Comparison of ENCODE assay signal across 8 cellular contexts in genomic region chr19:19959151-19959799, GRCh38. TPM values are rescaled to one million over a fixed set of nuclear protein-coding genes. Genes with fewer than 3 reads are reported as not detected.
DNase-seq lines count a peak whose midpoint lies in the region; ATAC-seq and TF ChIP-seq lines count a peak whose summit lies in the region.
"Not testable (repeated sequence)": the region's sequence is repeated elsewhere in the genome, so short reads cannot be mapped to it uniquely, and the experiment has no call there.

No MANE protein-coding gene starts in this region.

- H3K9me3 ChIP-seq in esophagus muscularis mucosa; lung (ENCODE audit: control insufficient read depth in 2 of 2, insufficient read depth in 1 of 2, low read length in 1 of 2); vagina: not testable (repeated sequence)

- TF ChIP-seq POLR2A in esophagus muscularis mucosa (IDR thresholded peaks at IDR 0.05; ENCODE audit: low read depth); vagina (IDR thresholded peaks at IDR 0.05): not testable (repeated sequence)

- intact Hi-C loops in esophagus muscularis mucosa (cut with DNase I) = loop anchor here (5.0 kb wide), 1 partner anchor 427 kb away; no protein-coding TSS in a partner anchor
- intact Hi-C loops in vagina (cut with DNase I) = loop anchor here (10.0 kb wide), 1 partner anchor 414 kb away; no protein-coding TSS in a partner anchor

- not testable (repeated sequence) for H3K27ac ChIP-seq in esophagus muscularis mucosa (replicated peaks in 1 of 4); lung (ENCODE audit: low read depth in 1 of 2, low read length in 1 of 2); vagina

- not testable (repeated sequence) for H3K27me3 ChIP-seq in GM06990 (replicated peaks; ENCODE audit: control insufficient read depth, insufficient read depth, low read length); esophagus muscularis mucosa; lung (ENCODE audit: control insufficient read depth, insufficient read depth); vagina

- WGBS in esophagus muscularis mucosa = 12% methylated on average over 7 of the region's 9 CpGs
- WGBS in lung, 2 donors = 21 to 22% methylated on average over 9 of the region's 9 CpGs

- not testable (repeated sequence) for H3K36me3 ChIP-seq in GM06990 (ENCODE audit: control insufficient read depth, insufficient read depth, low read length); esophagus muscularis mucosa; lung (ENCODE audit: control insufficient read depth in 2 of 2, insufficient read depth in 2 of 2, low read length in 2 of 2); vagina

- H3K4me3 ChIP-seq in GM06990 (replicated peaks; ENCODE audit: low read depth, low read length); lung; vagina: not testable (repeated sequence)
- H3K4me3 ChIP-seq in esophagus muscularis mucosa = peak overlapping the region in 1 of 4 donors; percentile 18

- TF ChIP-seq CTCF in GM06990 (IDR thresholded peaks at IDR 0.05; ENCODE audit: insufficient read depth, low read length, poor library complexity, severe bottlenecking) (peak; percentile 61), esophagus muscularis mucosa (IDR thresholded peaks at IDR 0.05) (peak; percentile 59 to 76 (median 68)), lung (IDR thresholded peaks at IDR 0.05; ENCODE audit: control extremely low read depth, extremely low read depth) (peak; percentile 36), vagina (IDR thresholded peaks at IDR 0.05) (peak; percentile 27 to 66 (median 46))

- not testable (repeated sequence) for H3K4me1 ChIP-seq in esophagus muscularis mucosa; lung (ENCODE audit: control insufficient read depth in 2 of 2, insufficient read depth in 2 of 2, low read length in 2 of 2); vagina

- TF ChIP-seq EP300 in esophagus muscularis mucosa (IDR thresholded peaks at IDR 0.05) = not testable (repeated sequence)

- not testable (repeated sequence) for ATAC-seq in lung (ENCODE audit: insufficient read depth, low FRiP score)

- DNase-seq in GM06990 (ENCODE audit: extremely low read depth, insufficient read length) (peak; percentile 6), NCI-H2029 (lab: John Stamatoyannopoulos, UW) (peak; percentile 36), T-helper 1 cell (peak; percentile 17 to 50 (median 33)), esophagus muscularis mucosa (ENCODE audit: extremely low spot score) (peak; percentile 91), lung (ENCODE audit: low spot score) (peak; percentile 72), vagina (ENCODE audit: extremely low spot score in 2 of 2) (peak in 1 of 2 donors; percentile 29)
- peak; percentile 83 for DNase-seq in activated effector memory CD4-positive, alpha-beta T cell treated with anti-CD3 and anti-CD28 coated beads, Interleukin-2, amount 50 U/mL, for 16 hours
- DNase-seq in stimulated activated CD4-positive, alpha-beta T cell treated with anti-CD3 and anti-CD28 coated beads, Interleukin-12 subunit alpha, Interleukin-12 subunit beta, amount 100 ng/mL, for 48 hours (ENCODE audit: low read depth in 2 of 3, low spot score in 1 of 3) = peak; percentile 31 to 65 (median 61)

RNA-seq across cellular contexts. Expression of gene ZNF93, which starts 58.5 kb away (rescaled TPM):
- 1 to 10 TPM; 1.2 to 4.1 (median 2.1) TPM for total RNA-seq in esophagus muscularis mucosa
- total RNA-seq in lung = 10 to 100 TPM in 1 of 2 donors, 1 to 10 TPM in 1; 3.9 to 12.9 TPM
- 1 to 10 TPM; 1.6 to 2.9 TPM for polyA plus RNA-seq in lung
- total RNA-seq in vagina = 4.2 TPM
